In the genomic region with DNA sequence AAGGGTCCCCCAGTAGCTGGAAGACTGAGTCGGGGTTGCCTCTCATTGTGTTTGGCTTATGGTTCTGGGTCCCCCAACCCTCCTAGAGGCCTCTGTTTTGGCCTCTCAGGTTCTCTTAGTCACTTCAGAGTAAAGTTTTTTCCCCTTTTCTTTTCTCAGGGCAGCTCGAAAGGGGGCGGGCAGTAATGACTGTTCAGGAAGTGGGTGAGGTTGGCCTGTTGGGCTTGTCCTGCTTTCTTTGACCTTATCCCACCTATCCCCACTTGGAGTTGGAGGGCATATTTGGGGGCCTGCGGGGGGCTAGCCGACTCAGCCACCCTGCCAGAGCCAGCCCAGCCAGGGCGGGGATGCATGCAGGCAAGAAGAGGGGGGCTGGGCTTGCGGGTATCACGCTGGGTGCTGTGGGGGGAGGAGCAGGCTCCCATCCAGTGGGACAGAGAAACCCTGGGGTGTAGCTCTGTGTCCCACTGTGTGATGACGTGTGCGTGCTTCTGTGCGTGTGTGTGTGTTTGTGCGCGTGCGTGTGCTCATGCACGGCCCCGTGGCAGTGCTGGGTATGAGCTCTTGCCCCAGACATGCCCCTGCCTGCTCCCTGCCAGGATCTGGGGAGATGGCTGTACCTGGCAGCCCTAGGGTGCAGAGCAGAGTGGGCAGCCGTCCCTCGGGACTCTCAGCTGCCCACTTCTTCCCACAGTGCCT, we compare ENCODE assay signal across 7 cellular contexts. TPM values are rescaled to one million over a fixed set of nuclear protein-coding genes. Genes with fewer than 3 reads are reported as not detected.
DNase-seq lines count a peak whose midpoint lies in the region; ATAC-seq and TF ChIP-seq lines count a peak whose summit lies in the region.

No MANE protein-coding gene starts in this region.

- TF ChIP-seq EP300 in sigmoid colon (IDR thresholded peaks at IDR 0.05): peak in 2 of 4 donors; percentile 41 to 61

- WGBS in sigmoid colon, 2 donors: 4 to 12% methylated on average over 18 of the region's 18 CpGs

- peaks cover 16 to 34% (median 21%) of the 10 kb centered on the region in 4 donors for H3K36me3 ChIP-seq in sigmoid colon

- peaks cover 0 to 48% (median 39%) of the 10 kb centered on the region in 4 donors for H3K4me1 ChIP-seq in sigmoid colon

- intact Hi-C loops in cardiac septum (cut with DNase I) (no loop called here), sigmoid colon (cut with DNase I) (no loop called here)

- no peak for ATAC-seq in HG03280 (IDR thresholded peaks at IDR 0.05; ENCODE audit: unreplicated experiment)

- H3K27ac ChIP-seq in sigmoid colon: peak overlapping the region; percentile 89 to 96 (median 90)

- no peak for TF ChIP-seq CTCF in sigmoid colon (IDR thresholded peaks at IDR 0.05)

- peak; percentile 41 for DNase-seq in activated gamma-delta T cell treated with anti-CD3 and anti-CD28 coated beads, Interleukin-2, amount 50 U/mL, for 16 hours (ENCODE audit: low read depth)
- DNase-seq in cardiac septum (ENCODE audit: low spot score) (peak; percentile 81), sigmoid colon (peak; percentile 92), SK-N-DZ (ENCODE audit: low spot score) (no peak)

- peak; percentile 41 for TF ChIP-seq POLR2A in GM18526 (IDR thresholded peaks at IDR 0.05; ENCODE audit: extremely low read depth, insufficient read length)
- TF ChIP-seq POLR2A in sigmoid colon (IDR thresholded peaks at IDR 0.05): peak in 1 of 2 donors; percentile 28

- H3K9me3 ChIP-seq in sigmoid colon: no peaks in the 10 kb centered on the region

- no peaks in the 10 kb centered on the region for H3K27me3 ChIP-seq in sigmoid colon

- H3K4me3 ChIP-seq in sigmoid colon: peak overlapping the region; percentile 11 to 67 (median 65)

TF ChIP-seq in PFSK-1, 5 proteins besides CTCF, POLR2A, EP300 and RAD21:
- no peak for TF ChIP-seq TAF1 (IDR thresholded peaks at IDR 0.05; ENCODE audit: borderline replicate concordance, insufficient read depth, low read length)
- peak; percentile 67; the same call in 1 of the 2 replicates for TF ChIP-seq POLR2AphosphoS5 (IDR thresholded peaks at IDR 0.05; ENCODE audit: low read depth, low read length)
TF ChIP-seq in PFSK-1: peak in this region for 1.

RNA-seq across cellular contexts. Expression of a gene that starts 1.4 kb away (rescaled TPM):
- polyA plus RNA-seq in PFSK-1 (2012; ENCODE audit: insufficient read length, low read depth): 81.2 TPM
- total RNA-seq in cardiac septum (51.3 TPM), sigmoid colon (10 to 100 TPM; 16.0 to 31.3 (median 24.9) TPM)
- polyA plus RNA-seq in sigmoid colon: 10 to 100 TPM in 2 of 3 donors, 1 to 10 TPM in 1; 8.4 to 42.1 (median 17.3) TPM
- polyA plus RNA-seq in SK-N-DZ (2014; cell fraction: cytosol; rRNA removed): 14.2 and 17.4 TPM in 2 replicates
- 35.7 and 42.1 TPM in 2 replicates for polyA plus RNA-seq in SK-N-DZ (2014; cell fraction: nucleus; rRNA removed)

RNA-seq across cellular contexts. Expression of a gene that starts 15.6 kb away (rescaled TPM):
- 157 TPM for polyA plus RNA-seq in PFSK-1 (2012; ENCODE audit: insufficient read length, low read depth)
- 37.4 TPM for total RNA-seq in cardiac septum
- total RNA-seq in sigmoid colon: 10 to 100 TPM; 18.9 to 39.3 (median 25.6) TPM
- polyA plus RNA-seq in sigmoid colon: 10 to 100 TPM; 18.6 to 42.8 (median 23.6) TPM
- 30.2 and 33.4 TPM in 2 replicates for polyA plus RNA-seq in SK-N-DZ (2014; cell fraction: cytosol; rRNA removed)
- 69.8 and 78.5 TPM in 2 replicates for polyA plus RNA-seq in SK-N-DZ (2014; cell fraction: nucleus; rRNA removed)

RNA-seq across cellular contexts. Expression of a gene that starts 28.1 kb away (rescaled TPM):
- polyA plus RNA-seq in PFSK-1 (2012; ENCODE audit: insufficient read length, low read depth): 129 TPM
- total RNA-seq in cardiac septum (39.6 TPM), sigmoid colon (10 to 100 TPM; 17.4 to 28.5 (median 20.5) TPM)
- 10 to 100 TPM; 31.8 to 49.5 (median 49.0) TPM for polyA plus RNA-seq in sigmoid colon
- polyA plus RNA-seq in SK-N-DZ (2014; cell fraction: cytosol; rRNA removed): 39.7 and 55.9 TPM in 2 replicates
- 26.7 and 35.8 TPM in 2 replicates for polyA plus RNA-seq in SK-N-DZ (2014; cell fraction: nucleus; rRNA removed)

RNA-seq across cellular contexts. Expression of a gene that starts 31.4 kb away (rescaled TPM):
- polyA plus RNA-seq in PFSK-1 (2012; ENCODE audit: insufficient read length, low read depth): 5.3 TPM
- total RNA-seq in cardiac septum: 0.16 TPM
- total RNA-seq in sigmoid colon: not detected
- under 1 TPM in 2 of 3 donors, not detected in 1; 0.69 to 0.79 TPM for polyA plus RNA-seq in sigmoid colon
- polyA plus RNA-seq in SK-N-DZ (2014; cell fraction: cytosol; rRNA removed): 1.0 and 2.0 TPM in 2 replicates
- 0.28 and 0.99 TPM in 2 replicates for polyA plus RNA-seq in SK-N-DZ (2014; cell fraction: nucleus; rRNA removed)

RNA-seq across cellular contexts. Expression of a gene that starts 31.9 kb away (rescaled TPM):
- 409 TPM for polyA plus RNA-seq in PFSK-1 (2012; ENCODE audit: insufficient read length, low read depth)
- total RNA-seq in cardiac septum: 4.0 TPM
- total RNA-seq in sigmoid colon: 1 to 10 TPM; 5.6 to 8.6 (median 6.0) TPM
- polyA plus RNA-seq in sigmoid colon: 10 to 100 TPM; 27.0 to 44.3 (median 27.7) TPM
- polyA plus RNA-seq in SK-N-DZ (2014; cell fraction: cytosol; rRNA removed): 242 and 265 TPM in 2 replicates
- 203 and 228 TPM in 2 replicates for polyA plus RNA-seq in SK-N-DZ (2014; cell fraction: nucleus; rRNA removed)
